ENCODE assay signal across 35 cellular contexts in the genomic region with DNA sequence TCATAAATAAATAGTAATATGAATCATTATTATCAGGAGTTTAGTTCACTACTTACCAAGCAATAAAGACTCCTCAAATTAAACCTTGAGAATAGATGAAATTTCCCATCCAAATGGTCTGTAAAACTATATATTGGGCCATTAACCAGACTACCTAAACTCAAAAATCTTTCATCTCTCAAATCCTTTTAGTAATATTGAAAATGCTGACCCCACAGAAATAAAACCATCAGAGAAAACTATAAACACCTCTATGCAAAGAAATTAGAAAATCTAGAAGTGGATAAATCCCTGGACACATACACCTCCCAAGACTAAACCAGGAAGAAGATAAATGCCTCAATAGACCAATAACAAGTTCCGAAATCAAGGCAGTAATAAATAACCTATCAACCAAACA.
"Had no signal": no experiment of that assay in that cellular context is flagged by ENCODE, and none has a peak within 500 bp of the region (broad histone marks: within the 10 kb centered on the region; RNA-seq: fewer than 3 reads in every experiment).

No MANE protein-coding gene starts in this region.

- H3K4me3 ChIP-seq: MG63 had no signal

- H3K9me3 ChIP-seq: MG63 had no signal

- H3K36me3 ChIP-seq: MG63 had no signal

- DNase-seq: MG63, MM.1S, MV-4-11, NCI-H1048, NCI-H1092, NCI-H1092 treated with DMSO at 0.1 percent for 48 hours, NCI-H1105, NCI-H1105 treated with DMSO at 0.1 percent for 48 hours, NCI-H1417, NCI-H1417 treated with DMSO at 0.1 percent for 48 hours, NCI-H1436, NCI-H1436 treated with DMSO at 0.1 percent for 48 hours, NCI-H146, NCI-H1694, NCI-H1694 treated with DMSO at 0.1 percent for 48 hours, NCI-H187, NCI-H187 treated with DMSO at 0.1 percent for 48 hours, NCI-H1930, NCI-H2029, NCI-H2029 treated with DMSO at 0.1 percent for 48 hours, NCI-H2081, NCI-H2081 treated with DMSO at 0.1 percent for 48 hours, NCI-H2107, NCI-H2171, NCI-H2171 treated with DMSO at 0.1 percent for 48 hours, NCI-H2227 treated with DMSO at 0.1 percent for 48 hours, NCI-H226, NCI-H345, NCI-H446, NCI-H446 treated with DMSO at 0.1 percent for 48 hours, NCI-H510A, NCI-H510A treated with DMSO at 0.1 percent for 48 hours, NCI-H524, NCI-H524 treated with DMSO at 0.1 percent for 48 hours, NCI-H526 had no signal

- H3K27me3 ChIP-seq: MG63 had no signal
